Comparison of ENCODE assay signal across 8 cellular contexts in the genomic region with DNA sequence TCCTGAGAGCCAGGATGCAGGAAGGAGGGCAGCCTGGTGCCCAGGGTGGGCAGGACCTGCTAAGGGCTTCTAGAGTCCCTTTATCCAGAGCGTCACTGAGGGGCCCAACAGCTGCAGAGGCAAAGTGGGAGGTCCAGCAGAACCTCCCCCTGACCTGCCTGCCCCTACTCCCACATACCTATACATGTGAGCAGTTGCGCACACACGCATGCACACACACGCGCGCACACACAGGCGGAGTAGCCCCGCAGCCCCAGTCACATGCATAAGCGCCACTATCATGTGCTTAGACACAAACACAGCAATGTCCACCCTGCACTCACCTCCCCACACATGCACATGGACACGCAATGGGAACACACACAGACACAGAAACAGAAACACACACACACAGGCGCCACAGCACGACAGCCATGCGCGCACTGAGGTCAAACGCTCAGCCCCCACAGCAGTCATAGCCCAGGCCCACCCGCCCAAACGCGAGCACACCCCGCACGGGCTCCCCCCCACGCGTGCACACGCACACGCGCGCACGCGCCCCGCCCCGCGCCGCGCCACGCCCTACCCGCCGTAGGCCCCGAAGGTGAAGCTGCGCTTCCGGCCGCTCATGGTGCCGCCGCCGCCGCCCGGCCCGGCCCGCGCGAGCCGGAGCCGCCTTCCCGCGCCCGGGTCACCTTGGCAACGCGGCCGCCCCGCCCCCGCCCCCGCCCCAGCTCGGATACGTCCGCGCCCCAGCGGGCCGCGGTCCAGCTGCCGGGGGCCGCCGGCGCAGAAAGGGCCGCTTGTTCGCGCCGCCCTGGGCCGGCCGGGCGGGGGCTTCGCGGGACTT. TPM values are rescaled to one million over a fixed set of nuclear protein-coding genes. Genes with fewer than 3 reads are reported as not detected.
DNase-seq lines count a peak whose midpoint lies in the region; ATAC-seq and TF ChIP-seq lines count a peak whose summit lies in the region.

No MANE protein-coding gene starts in this region.

- DNase-seq in COLO668 (lab: John Stamatoyannopoulos, UW; ENCODE audit: unreplicated experiment) = peak; percentile 87
- DNase-seq in NCI-H1092 (lab: John Stamatoyannopoulos, UW) = peak; percentile 59
- DNase-seq in activated T-cell treated with anti-CD3 and anti-CD28 coated beads, Interleukin-2, amount 50 U/mL, for 4 hours = peak; percentile 30
- no peak for DNase-seq in fibroblast of pulmonary artery (ENCODE audit: low read depth)
- peak in 49 of 56 donors; percentile 34 to 88 (median 65) for DNase-seq in nucleus accumbens (lab: John Stamatoyannopoulos, UW)

- no peak for TF ChIP-seq CTCF in fibroblast of pulmonary artery (IDR thresholded peaks at IDR 0.05; ENCODE audit: low read length, missing control alignments)

- H3K4me1 Mint-ChIP-seq in activated T-cell treated with anti-CD3 and anti-CD28 coated beads, Interleukin-2, amount 50 U/mL, for 4 hours (ENCODE audit: low read depth) = peaks cover 13% of the 10 kb centered on the region

- no peaks in the 10 kb centered on the region for H3K9me3 Mint-ChIP-seq in activated T-cell treated with anti-CD3 and anti-CD28 coated beads, Interleukin-2, amount 50 U/mL, for 4 hours

- peak overlapping the region; percentile 83 for H3K4me3 Mint-ChIP-seq in activated T-cell treated with anti-CD3 and anti-CD28 coated beads, Interleukin-2, amount 50 U/mL, for 4 hours

- H3K4me3 ChIP-seq in fibroblast of pulmonary artery (replicated peaks; ENCODE audit: low read depth, low read length) = peak overlapping the region; percentile 35

- H3K36me3 Mint-ChIP-seq in activated T-cell treated with anti-CD3 and anti-CD28 coated beads, Interleukin-2, amount 50 U/mL, for 4 hours (ENCODE audit: insufficient read depth) = no peaks in the 10 kb centered on the region

- H3K27me3 Mint-ChIP-seq in activated T-cell treated with anti-CD3 and anti-CD28 coated beads, Interleukin-2, amount 50 U/mL, for 4 hours (ENCODE audit: low read depth) = peaks cover 19% of the 10 kb centered on the region

- ATAC-seq in activated T-cell treated with anti-CD3 and anti-CD28 coated beads, Interleukin-2, amount 50 U/mL, for 4 hours = peak; percentile 85
- ATAC-seq in GM19035 (IDR thresholded peaks at IDR 0.05; ENCODE audit: unreplicated experiment) = no peak
- no peak for ATAC-seq in HG03457 (IDR thresholded peaks at IDR 0.05; ENCODE audit: unreplicated experiment)
- no peak for ATAC-seq in GM19397 (IDR thresholded peaks at IDR 0.05; ENCODE audit: unreplicated experiment)

RNA-seq across cellular contexts. Expression of a gene that starts 17.7 kb away (rescaled TPM):
- 1 to 10 TPM in 2 of 3 donors, under 1 TPM in 1; 0.46 to 1.4 (median 1.2) TPM for total RNA-seq in activated T-cell treated with anti-CD3 and anti-CD28 coated beads, Interleukin-2, amount 50 U/mL, for 4 hours

Comparison
In these comparisons a context has a peak if more than half of its experiments do, and no peak if none do; other contexts are left out.
1. ATAC-seq: peak in activated T-cell treated with anti-CD3 and anti-CD28 coated beads, Interleukin-2, amount 50 U/mL, for 4 hours (2 of 2); none in GM19035 (single experiment), HG03457 (single experiment) and GM19397 (single experiment).